22 cellular contexts compared by ENCODE assay signal in genomic region chr9:138060881-138061280, GRCh38.
"Had no signal": no experiment of that assay in that cellular context is flagged by ENCODE, and none has a peak within 500 bp of the region (broad histone marks: within the 10 kb centered on the region; RNA-seq: fewer than 3 reads in every experiment).

No MANE protein-coding gene starts in this region.

- H3K9me3 ChIP-seq: gastrocnemius medialis, heart right ventricle, psoas muscle, right lobe of liver, testis had no signal

- DNase-seq: effector CD4-positive, alpha-beta T cell; heart right ventricle; hypothalamus; mesenchymal stem cell; naive B cell; psoas muscle; retina; stimulated activated CD4-positive, alpha-beta T cell treated with anti-CD3 and anti-CD28 coated beads, Interleukin-2, amount 100 ng/mL, for 24 hours; stimulated activated CD4-positive, alpha-beta T cell treated with anti-CD3 and anti-CD28 coated beads, Interleukin-4, amount 100 ng/mL, for 4 hours; stimulated activated naive B cell treated with anti-CD40 and anti-IgM and Interleukin-4, amounts not matched to agents 10 μg/mL and 1 μg/mL and 100 μg/mL, for 72 hours; stimulated activated naive CD8-positive, alpha-beta T cell treated with anti-CD3 and anti-CD28 coated beads, Interleukin-15, amount 100 ng/mL, for 72 hours; testis had no signal

- H3K27me3 ChIP-seq: right lobe of liver, testis, tibial nerve had no signal

- H3K27ac ChIP-seq: coronary artery, gastrocnemius medialis, heart right ventricle, parathyroid adenoma, psoas muscle, right lobe of liver, testis, tibial nerve had no signal

- H3K36me3 Mint-ChIP-seq: naive B cell; stimulated activated naive B cell treated with anti-CD40 and anti-IgM and Interleukin-4, amounts not matched to agents 10 μg/mL and 1 μg/mL and 100 μg/mL, for 72 hours had no signal

- H3K79me2 ChIP-seq: parathyroid adenoma had no signal

- H3K4me1 Mint-ChIP-seq: naive B cell; nephron; stimulated activated naive B cell treated with anti-CD40 and anti-IgM and Interleukin-4, amounts not matched to agents 10 μg/mL and 1 μg/mL and 100 μg/mL, for 72 hours; stimulated activated naive CD8-positive, alpha-beta T cell treated with anti-CD3 and anti-CD28 coated beads, Interleukin-15, amount 100 ng/mL, for 72 hours had no signal

- H3K4me3 Mint-ChIP-seq: naive B cell; nephron; stimulated activated naive B cell treated with anti-CD40 and anti-IgM and Interleukin-4, amounts not matched to agents 10 μg/mL and 1 μg/mL and 100 μg/mL, for 72 hours; stimulated activated naive CD8-positive, alpha-beta T cell treated with anti-CD3 and anti-CD28 coated beads, Interleukin-15, amount 100 ng/mL, for 72 hours had no signal

- H2AFZ ChIP-seq: parathyroid adenoma had no signal

- H3K9ac ChIP-seq: parathyroid adenoma had no signal

- H3K27ac Mint-ChIP-seq: naive B cell; nephron; stimulated activated naive B cell treated with anti-CD40 and anti-IgM and Interleukin-4, amounts not matched to agents 10 μg/mL and 1 μg/mL and 100 μg/mL, for 72 hours; stimulated activated naive CD8-positive, alpha-beta T cell treated with anti-CD3 and anti-CD28 coated beads, Interleukin-15, amount 100 ng/mL, for 72 hours had no signal

- H3K4me3 ChIP-seq: coronary artery, gastrocnemius medialis, heart right ventricle, lung, psoas muscle, right lobe of liver, testis, tibial nerve had no signal

- H3K9me3 Mint-ChIP-seq: naive B cell; nephron; stimulated activated naive B cell treated with anti-CD40 and anti-IgM and Interleukin-4, amounts not matched to agents 10 μg/mL and 1 μg/mL and 100 μg/mL, for 72 hours; stimulated activated naive CD8-positive, alpha-beta T cell treated with anti-CD3 and anti-CD28 coated beads, Interleukin-15, amount 100 ng/mL, for 72 hours had no signal

- H3K4me1 ChIP-seq: gastrocnemius medialis, heart right ventricle, parathyroid adenoma, psoas muscle, right lobe of liver, testis, tibial nerve had no signal

- FAIRE-seq: islet of Langerhans had no signal

- ATAC-seq: esophagus mucosa; gastrocnemius medialis; heart right ventricle; left lobe of liver; psoas muscle; right lobe of liver; stimulated activated naive B cell treated with anti-CD40 and anti-IgM and Interleukin-4, amounts not matched to agents 10 μg/mL and 1 μg/mL and 100 μg/mL, for 72 hours; stimulated activated naive CD8-positive, alpha-beta T cell treated with anti-CD3 and anti-CD28 coated beads, Interleukin-15, amount 100 ng/mL, for 72 hours had no signal

- H3K36me3 ChIP-seq: gastrocnemius medialis, heart right ventricle, right lobe of liver, tibial nerve had no signal
